21 cellular contexts compared by ENCODE assay signal in the genomic region with DNA sequence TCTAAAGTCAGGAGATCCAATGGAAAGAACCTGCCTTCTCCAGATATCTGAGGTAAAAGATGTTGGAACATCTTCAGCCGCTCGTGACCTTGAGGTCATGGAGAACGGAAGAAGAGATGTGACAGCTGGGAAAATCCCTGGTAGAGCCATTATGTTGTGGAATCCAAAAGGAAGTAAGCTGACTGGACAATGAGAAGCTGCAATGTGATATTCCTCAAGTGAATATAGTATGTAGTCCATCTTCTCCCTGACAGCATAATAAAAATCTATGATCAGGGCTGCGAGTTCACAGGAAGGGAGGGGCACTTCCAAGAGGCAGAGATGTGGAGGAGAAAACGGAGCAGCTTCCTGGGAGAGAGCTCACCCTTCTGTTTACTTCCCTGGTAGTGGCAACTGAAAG.
"Had no signal": no experiment of that assay in that cellular context is flagged by ENCODE, and none has a peak within 500 bp of the region (broad histone marks: within the 10 kb centered on the region; RNA-seq: fewer than 3 reads in every experiment).

No MANE protein-coding gene starts in this region.

- ATAC-seq: esophagus mucosa; left lung; lower lobe of right lung; naive thymus-derived CD8-positive, alpha-beta T cell; pancreas; right cardiac atrium; stimulated activated effector memory CD8-positive, alpha-beta T cell treated with anti-CD3 and anti-CD28 coated beads, Interleukin-12 subunit alpha, Interleukin-12 subunit beta, amount 100 ng/mL, for 72 hours; stimulated activated naive CD8-positive, alpha-beta T cell treated with anti-CD3 and anti-CD28 coated beads, Interleukin-15, Interleukin-2, amounts not matched to agents 100 U/mL and 50 U/mL, for 24 hours had no signal

- H3K4me1 Mint-ChIP-seq: stimulated activated effector memory CD8-positive, alpha-beta T cell treated with anti-CD3 and anti-CD28 coated beads, Interleukin-12 subunit alpha, Interleukin-12 subunit beta, amount 100 ng/mL, for 72 hours had no signal

- H3K4me1 ChIP-seq: left lung, lower lobe of right lung, pancreas, suprapubic skin, thyroid gland had no signal

- H3K4me3 Mint-ChIP-seq: naive thymus-derived CD8-positive, alpha-beta T cell; stimulated activated effector memory CD8-positive, alpha-beta T cell treated with anti-CD3 and anti-CD28 coated beads, Interleukin-12 subunit alpha, Interleukin-12 subunit beta, amount 100 ng/mL, for 72 hours; type B pancreatic cell had no signal

- DNase-seq: dorsolateral prefrontal cortex; effector CD8-positive, alpha-beta T cell; hippocampal formation; left lung; lower lobe of right lung; mesendoderm; naive thymus-derived CD8-positive, alpha-beta T cell; occipital lobe; pancreas; right cardiac atrium; stimulated activated CD4-positive, alpha-beta T cell treated with anti-CD3 and anti-CD28 coated beads, Interleukin-4, amount 100 ng/mL, for 1 hour; stimulated activated CD8-positive, alpha-beta memory T cell treated with anti-CD3 and anti-CD28 coated beads, Interleukin-4, amount 100 ng/mL, for 48 hours; stimulated activated naive CD8-positive, alpha-beta T cell treated with anti-CD3 and anti-CD28 coated beads, Interleukin-15, Interleukin-2, amounts not matched to agents 100 U/mL and 50 U/mL, for 24 hours; thyroid gland had no signal

- H3K36me3 ChIP-seq: heart left ventricle, left lung, lower lobe of right lung, pancreas, suprapubic skin, thyroid gland had no signal

- H3K27me3 Mint-ChIP-seq: progenitor cell of endocrine pancreas had no signal

- H3K9me3 Mint-ChIP-seq: naive thymus-derived CD8-positive, alpha-beta T cell; stimulated activated effector memory CD8-positive, alpha-beta T cell treated with anti-CD3 and anti-CD28 coated beads, Interleukin-12 subunit alpha, Interleukin-12 subunit beta, amount 100 ng/mL, for 72 hours; type B pancreatic cell had no signal

- H3K27me3 ChIP-seq: heart left ventricle, left lung, pancreas, suprapubic skin, thyroid gland had no signal

- H3K27ac Mint-ChIP-seq: naive thymus-derived CD8-positive, alpha-beta T cell; progenitor cell of endocrine pancreas; stimulated activated effector memory CD8-positive, alpha-beta T cell treated with anti-CD3 and anti-CD28 coated beads, Interleukin-12 subunit alpha, Interleukin-12 subunit beta, amount 100 ng/mL, for 72 hours; type B pancreatic cell had no signal

- H3K27ac ChIP-seq: coronary artery, heart left ventricle, left lung, lower lobe of right lung, pancreas, suprapubic skin, thyroid gland had no signal

- H3K4me3 ChIP-seq: coronary artery, dorsolateral prefrontal cortex, heart left ventricle, left lung, lower lobe of right lung, pancreas, suprapubic skin, thyroid gland had no signal

- H3K9me3 ChIP-seq: heart left ventricle, left lung, lower lobe of right lung, pancreas, suprapubic skin, thyroid gland had no signal

- H3K36me3 Mint-ChIP-seq: naive thymus-derived CD8-positive, alpha-beta T cell; stimulated activated effector memory CD8-positive, alpha-beta T cell treated with anti-CD3 and anti-CD28 coated beads, Interleukin-12 subunit alpha, Interleukin-12 subunit beta, amount 100 ng/mL, for 72 hours; type B pancreatic cell had no signal
